ENCODE assay signal across 27 cellular contexts in the genomic region with DNA sequence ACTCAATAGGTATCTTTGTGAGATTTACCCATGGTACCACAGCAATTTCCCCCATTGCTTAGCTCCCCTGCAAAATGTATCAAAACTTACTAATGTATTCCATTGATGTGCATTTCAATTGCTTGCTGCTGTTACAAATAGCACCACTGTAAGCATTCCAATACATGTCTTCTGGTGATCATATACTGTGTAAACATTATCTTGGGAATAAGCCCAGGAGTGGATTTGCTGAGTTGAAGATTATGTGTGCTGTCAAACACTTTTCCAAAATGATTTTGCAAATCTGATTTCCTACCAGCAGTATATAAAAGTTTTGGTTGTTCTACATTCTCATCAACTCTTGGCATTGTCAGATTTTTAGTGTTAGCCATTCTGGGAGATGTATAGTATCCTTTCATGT.
"Had no signal": no experiment of that assay in that cellular context is flagged by ENCODE, and none has a peak within 500 bp of the region (broad histone marks: within the 10 kb centered on the region; RNA-seq: fewer than 3 reads in every experiment).

No MANE protein-coding gene starts in this region.

- ATAC-seq: stimulated activated effector memory CD8-positive, alpha-beta T cell treated with anti-CD3 and anti-CD28 coated beads, Interleukin-12 subunit alpha, Interleukin-12 subunit beta, amount 100 ng/mL, for 72 hours; stimulated activated memory B cell treated with anti-CD40 and anti-IgM and Interleukin-4, amounts not matched to agents 10 μg/mL and 1 μg/mL and 100 μg/mL, for 72 hours; stimulated activated naive B cell treated with anti-CD40 and anti-IgM and Interleukin-4, amounts not matched to agents 10 μg/mL and 1 μg/mL and 100 μg/mL, for 72 hours; stimulated activated naive CD8-positive, alpha-beta T cell treated with anti-CD3 and anti-CD28 coated beads, Interleukin-15, amount 100 ng/mL, for 72 hours; stimulated activated naive CD8-positive, alpha-beta T cell treated with anti-CD3 and anti-CD28 coated beads, Interleukin-15, Interleukin-2, amounts not matched to agents 100 U/mL and 50 U/mL, for 24 hours; upper lobe of right lung had no signal

- FAIRE-seq: urothelium cell line had no signal

- H3K36me3 ChIP-seq: stomach, suprapubic skin, thoracic aorta, thyroid gland, tibial artery, tibial nerve, transverse colon, upper lobe of left lung, upper lobe of right lung, uterus, vagina had no signal

- H3K4me1 ChIP-seq: stomach, testis, thyroid gland, tibial artery, tibial nerve, transverse colon, upper lobe of left lung, upper lobe of right lung, uterus, vagina had no signal

- H3K4me3 ChIP-seq: stomach, suprapubic skin, testis, thoracic aorta, thyroid gland, tibial artery, tibial nerve, transverse colon, upper lobe of left lung, upper lobe of right lung, uterus, vagina had no signal

- H3K9me3 ChIP-seq: testis, thoracic aorta, thyroid gland, upper lobe of left lung, upper lobe of right lung, uterus, vagina had no signal

- DNase-seq: stimulated activated CD4-positive, alpha-beta T cell treated with anti-CD3 and anti-CD28 coated beads, Interleukin-2, amount 100 ng/mL, for 48 hours; stimulated activated CD4-positive, alpha-beta T cell treated with anti-CD3 and anti-CD28 coated beads, Interleukin-4, amount 100 ng/mL, for 1 hour; stimulated activated CD4-positive, alpha-beta T cell treated with anti-CD3 and anti-CD28 coated beads, Interleukin-4, amount 100 ng/mL, for 24 hours; stimulated activated CD4-positive, alpha-beta T cell treated with anti-CD3 and anti-CD28 coated beads, Interleukin-4, amount 100 ng/mL, for 4 hours; stimulated activated CD8-positive, alpha-beta memory T cell treated with anti-CD3 and anti-CD28 coated beads, Interleukin-4, amount 100 ng/mL, for 48 hours; stimulated activated naive B cell treated with anti-CD40 and anti-IgM and Interleukin-4, amounts not matched to agents 10 μg/mL and 1 μg/mL and 100 μg/mL, for 72 hours; stimulated activated naive CD4-positive, alpha-beta T cell; stimulated activated naive CD4-positive, alpha-beta T cell treated with Interleukin-2 at 50 U/mL for 16 hours; stimulated activated naive CD8-positive, alpha-beta T cell treated with anti-CD3 and anti-CD28 coated beads, Interleukin-15, amount 100 ng/mL, for 72 hours; stimulated activated naive CD8-positive, alpha-beta T cell treated with anti-CD3 and anti-CD28 coated beads, Interleukin-15, Interleukin-2, amounts not matched to agents 100 U/mL and 50 U/mL, for 24 hours; stomach; substantia nigra; testis; thyroid gland; tibial artery; transverse colon; trophoblast cell; upper lobe of left lung; upper lobe of right lung; uterus had no signal

- H3K27me3 ChIP-seq: stomach, suprapubic skin, testis, thyroid gland, tibial artery, tibial nerve, transverse colon, upper lobe of left lung, upper lobe of right lung, uterus, vagina had no signal

- H3K27ac ChIP-seq: stomach, suprapubic skin, testis, thoracic aorta, thyroid gland, tibial artery, tibial nerve, transverse colon, upper lobe of left lung, upper lobe of right lung, uterus, vagina had no signal
